Comparison of ENCODE assay signal across 8 cellular contexts in the genomic region with DNA sequence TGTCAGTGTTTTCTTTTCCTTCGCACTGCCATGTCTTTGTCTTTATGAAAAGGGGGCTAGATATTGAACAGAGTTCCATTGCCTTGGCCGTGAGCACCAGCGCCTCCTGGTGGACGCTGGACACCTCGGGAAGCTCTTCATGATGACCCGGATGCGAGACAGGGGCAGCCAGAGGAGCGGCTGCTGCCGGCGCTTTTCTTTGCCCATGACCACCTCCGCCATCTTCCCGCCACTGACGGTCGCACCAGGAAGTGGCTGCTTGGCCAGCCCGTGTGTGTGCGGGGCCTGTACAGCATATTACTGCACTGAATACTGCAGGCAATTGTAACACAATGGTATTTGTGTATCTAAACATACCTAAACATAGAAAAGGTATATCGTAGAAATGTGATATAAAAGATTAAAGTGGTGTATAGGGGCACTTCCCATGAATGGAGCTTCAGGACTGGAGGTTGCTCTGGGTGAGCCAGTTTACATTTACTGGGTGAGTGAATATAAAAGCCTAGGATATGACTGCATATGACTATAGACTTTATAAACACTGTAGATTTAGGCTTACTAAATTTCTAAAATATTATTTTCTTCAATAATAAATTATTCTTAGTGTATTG. TPM values are rescaled to one million over a fixed set of nuclear protein-coding genes. Genes with fewer than 3 reads are reported as not detected.
A peak's percentile ranks its signal among the peaks of the same experiment; 100 is the strongest.
DNase-seq lines count a peak whose midpoint lies in the region; ATAC-seq, FAIRE-seq and TF ChIP-seq lines count a peak whose summit lies in the region.

No MANE protein-coding gene starts in this region.

- H3K27me3 Mint-ChIP-seq in activated naive CD4-positive, alpha-beta T cell treated with anti-CD3 and anti-CD28 coated beads for 36 hours (ENCODE audit: low read depth): no peaks in the 10 kb centered on the region

- no peaks in the 10 kb centered on the region for H3K36me3 Mint-ChIP-seq in activated naive CD4-positive, alpha-beta T cell treated with anti-CD3 and anti-CD28 coated beads for 36 hours (ENCODE audit: low read depth)

- no peaks in the 10 kb centered on the region for H3K4me1 Mint-ChIP-seq in activated naive CD4-positive, alpha-beta T cell treated with anti-CD3 and anti-CD28 coated beads for 36 hours (ENCODE audit: low read depth)

- TF ChIP-seq CTCF in colonic mucosa (IDR thresholded peaks at IDR 0.05) (peak; percentile 28), spleen (IDR thresholded peaks at IDR 0.05 in 8 of 11, conservative IDR thresholded peaks at IDR 0.05 in 3 of 11) (peak in 5 of 11 experiments; percentile 14 to 45 (median 21))

- peaks cover 2% of the 10 kb centered on the region for H3K9me3 Mint-ChIP-seq in activated naive CD4-positive, alpha-beta T cell treated with anti-CD3 and anti-CD28 coated beads for 36 hours

- H3K4me3 ChIP-seq in colonic mucosa (no peak overlapping the region), spleen (no peak overlapping the region)

- 70 to 77% (median 73%) methylated on average over 17 of the region's 17 CpGs for WGBS in spleen, 5 donors

- ATAC-seq in HG03342 (IDR thresholded peaks at IDR 0.05; ENCODE audit: unreplicated experiment) (peak; percentile 77), HG03108 (IDR thresholded peaks at IDR 0.05; ENCODE audit: unreplicated experiment) (no peak)

- no peak overlapping the region for H3K27ac Mint-ChIP-seq in activated naive CD4-positive, alpha-beta T cell treated with anti-CD3 and anti-CD28 coated beads for 36 hours

- no peak overlapping the region for H3K27ac ChIP-seq in colonic mucosa
- no peak overlapping the region for H3K27ac ChIP-seq in spleen

- H3K27me3 ChIP-seq in colonic mucosa (no peaks in the 10 kb centered on the region), spleen (replicated peaks in 1 of 7) (no peaks in the 10 kb centered on the region)

- H3K4me3 Mint-ChIP-seq in activated naive CD4-positive, alpha-beta T cell treated with anti-CD3 and anti-CD28 coated beads for 36 hours: no peak overlapping the region

- H3K9me3 ChIP-seq in colonic mucosa (no peaks in the 10 kb centered on the region), spleen (no peaks in the 10 kb centered on the region)

- H3K36me3 ChIP-seq in colonic mucosa (no peaks in the 10 kb centered on the region), spleen (no peaks in the 10 kb centered on the region)

- TF ChIP-seq POLR2A in spleen (IDR thresholded peaks at IDR 0.05): no peak
- no peak for TF ChIP-seq POLR2A in H54 (IDR thresholded peaks at IDR 0.05; ENCODE audit: low read depth, low read length)

- no peak for FAIRE-seq in H54 (lab: Jason Lieb, UNC)

- no peaks in the 10 kb centered on the region for H3K4me1 ChIP-seq in colonic mucosa
- no peaks in the 10 kb centered on the region for H3K4me1 ChIP-seq in spleen

- no peak overlapping the region for H3K9ac ChIP-seq in colonic mucosa (ENCODE audit: low read depth in 2 of 2, low read length in 2 of 2)

- CTCF ChIA-PET in activated naive CD4-positive, alpha-beta T cell treated with anti-CD3 and anti-CD28 coated beads for 36 hours (lab: Charles Lee): no interaction called here

- DNase-seq in activated naive CD4-positive, alpha-beta T cell treated with anti-CD3 and anti-CD28 coated beads for 36 hours: peak; percentile 19
- no peak for DNase-seq in activated naive CD4-positive, alpha-beta T cell (lab: John Stamatoyannopoulos, UW)
- no peak for DNase-seq in colonic mucosa
- peak; percentile 77 for DNase-seq in spleen
- DNase-seq in mesenteric fat pad (ENCODE audit: low spot score): no peak
- DNase-seq in H54 (ENCODE audit: insufficient read length, low spot score): no peak

- intact Hi-C loops in activated naive CD4-positive, alpha-beta T cell treated with anti-CD3 and anti-CD28 coated beads for 36 hours (cut with micrococcal nuclease): no loop called here
- intact Hi-C loops in colonic mucosa (cut with DNase I): loop anchor here (10.0 kb wide), 1 partner anchor 730 kb away; no protein-coding TSS in a partner anchor
- intact Hi-C loops in spleen (cut with DNase I; ENCODE audit: low total_unique reads): no loop called here

RNA-seq across cellular contexts. Expression of a gene that starts 15.8 kb away (rescaled TPM):
- total RNA-seq in activated naive CD4-positive, alpha-beta T cell treated with anti-CD3 and anti-CD28 coated beads for 36 hours: not detected
- not detected for total RNA-seq in colonic mucosa
- not detected for total RNA-seq in spleen
- under 1 TPM in 2 of 3 donors, not detected in 1; 0.02 to 0.06 TPM for polyA plus RNA-seq in spleen
- total RNA-seq in mesenteric fat pad: not detected

Comparison
In these comparisons a context has a peak if more than half of its experiments do, and no peak if none do; other contexts are left out.
1. DNase-seq: peak in activated naive CD4-positive, alpha-beta T cell treated with anti-CD3 and anti-CD28 coated beads for 36 hours (single experiment) and spleen (single experiment); none in activated naive CD4-positive, alpha-beta T cell (0 of 4), colonic mucosa (single experiment), mesenteric fat pad (single experiment) and H54 (single experiment).